ENCODE assay signal across 8 cellular contexts in genomic region chr10:96470108-96470743, GRCh38. TPM values are rescaled to one million over a fixed set of nuclear protein-coding genes. Genes with fewer than 3 reads are reported as not detected.
DNase-seq lines count a peak whose midpoint lies in the region; ATAC-seq and TF ChIP-seq lines count a peak whose summit lies in the region.

No MANE protein-coding gene starts in this region.

- H3K79me2 ChIP-seq in hepatocyte = no peaks in the 10 kb centered on the region

- H3K9me2 ChIP-seq in hepatocyte (replicated peaks; ENCODE audit: insufficient read depth) = no peaks in the 10 kb centered on the region

- H3K9ac ChIP-seq in adipocyte (ENCODE audit: low read length) = no peak overlapping the region

- H2AFZ ChIP-seq in hepatocyte = no peak overlapping the region

- TF ChIP-seq CTCF in hepatocyte (IDR thresholded peaks at IDR 0.05; ENCODE audit: poor library complexity) (peak; percentile 34), uterus (IDR thresholded peaks at IDR 0.05) (no peak)

- WGBS in hepatocyte (ENCODE audit: low lambda C conversion rate, missing lambda C conversion rate) = 31% methylated on average over 4 of the region's 4 CpGs

- peak; percentile 13 to 50 for DNase-seq in AML-193 (lab: John Stamatoyannopoulos, UW)
- DNase-seq in NCI-H460 (ENCODE audit: extremely low read depth, low read depth) = peak; percentile 43
- DNase-seq in adipocyte (ENCODE audit: low read depth) = peak; percentile 29
- DNase-seq in hepatocyte (ENCODE audit: low spot score) = peak; percentile 25
- peak; percentile 28 for DNase-seq in stimulated activated CD4-positive, alpha-beta T cell treated with anti-CD3 and anti-CD28 coated beads, Interleukin-1b, Interleukin-23, amount 100 ng/mL, for 48 hours
- DNase-seq in uterus = no peak

- H3K27me3 ChIP-seq in adipocyte (replicated peaks; ENCODE audit: control insufficient read depth, insufficient read depth, low read length) (peaks cover 87% of the 10 kb centered on the region), hepatocyte (peaks cover 15% of the 10 kb centered on the region), uterus (no peaks in the 10 kb centered on the region)

- H3K36me3 ChIP-seq in adipocyte (ENCODE audit: control insufficient read depth, insufficient read depth, low read length, severe bottlenecking) (no peaks in the 10 kb centered on the region), hepatocyte (replicated peaks; ENCODE audit: insufficient read depth, low read depth) (no peaks in the 10 kb centered on the region), uterus (no peaks in the 10 kb centered on the region)

- no peaks in the 10 kb centered on the region for H4K20me1 ChIP-seq in hepatocyte (ENCODE audit: insufficient read depth, poor library complexity, severe bottlenecking)

- H3K9me3 ChIP-seq in adipocyte (ENCODE audit: control insufficient read depth, low read length) (peaks cover 9% of the 10 kb centered on the region), hepatocyte (ENCODE audit: low read depth) (no peaks in the 10 kb centered on the region), uterus (no peaks in the 10 kb centered on the region)

- intact Hi-C loops in uterus (cut with DNase I; ENCODE audit: low total_unique reads) = no loop called here

- H3K4me2 ChIP-seq in hepatocyte = no peak overlapping the region

- H3K27ac ChIP-seq in hepatocyte = no peak overlapping the region
- no peak overlapping the region for H3K27ac ChIP-seq in uterus

- H3K4me3 ChIP-seq in adipocyte (ENCODE audit: low read length) = no peak overlapping the region
- no peak overlapping the region for H3K4me3 ChIP-seq in hepatocyte
- H3K4me3 ChIP-seq in uterus = no peak overlapping the region

- TF ChIP-seq POLR2A in uterus (IDR thresholded peaks at IDR 0.05) = no peak

- H3K4me1 ChIP-seq in adipocyte (ENCODE audit: control insufficient read depth, insufficient read depth, low read length) = no peaks in the 10 kb centered on the region
- no peaks in the 10 kb centered on the region for H3K4me1 ChIP-seq in hepatocyte (ENCODE audit: insufficient read depth)
- H3K4me1 ChIP-seq in uterus = no peaks in the 10 kb centered on the region

- ATAC-seq in GM18867 (IDR thresholded peaks at IDR 0.05; ENCODE audit: unreplicated experiment) (peak; percentile 73), GM21528 (IDR thresholded peaks at IDR 0.05; ENCODE audit: low FRiP score, unreplicated experiment) (no peak)

RNA-seq across cellular contexts. Expression of gene TLL2, which starts 43.5 kb away (rescaled TPM):
- 0.12 TPM in 2 replicates for total RNA-seq in NCI-H460 (2014; rRNA removed; shearing (Covaris generic))
- 0.06 TPM in 1 of 2 replicates, not detected in the other for polyA plus RNA-seq in NCI-H460 (2014; cell fraction: nucleus; rRNA removed)
- total RNA-seq in hepatocyte (0.50 and 0.84 TPM in 2 replicates), uterus (1 to 10 TPM in 1 of 4 donors, under 1 TPM in 1, not detected in 2; 0.67 to 1.1 TPM)
- polyA plus RNA-seq in hepatocyte = 0.15 and 0.76 TPM in 2 replicates

Comparison
In these comparisons a context has a peak if more than half of its experiments do, and no peak if none do; other contexts are left out.
1. DNase-seq: peak in AML-193 (2 of 2), NCI-H460 (single experiment), adipocyte (single experiment), hepatocyte (single experiment) and stimulated activated CD4-positive, alpha-beta T cell treated with anti-CD3 and anti-CD28 coated beads, Interleukin-1b, Interleukin-23, amount 100 ng/mL, for 48 hours (single experiment); none in uterus (0 of 2).